10 cellular contexts compared by ENCODE assay signal in genomic region chr1:147496571-147496970, GRCh38. TPM values are rescaled to one million over a fixed set of nuclear protein-coding genes. Genes with fewer than 3 reads are reported as not detected.
DNase-seq lines count a peak whose midpoint lies in the region; ATAC-seq and TF ChIP-seq lines count a peak whose summit lies in the region.
"Had no signal": no experiment of that assay in that cellular context is flagged by ENCODE, and none has a peak within 500 bp of the region (broad histone marks: within the 10 kb centered on the region; RNA-seq: fewer than 3 reads in every experiment).

No MANE protein-coding gene starts in this region.

- DNase-seq in DMS 273 (lab: John Stamatoyannopoulos, UW; ENCODE audit: unreplicated experiment): peak; percentile 87
- DNase-seq in LNCaP clone FGC (ENCODE audit: low read depth): peak; percentile 56
- peak; percentile 86 for DNase-seq in dermis blood vessel endothelial cell
- peak; percentile 39 for DNase-seq in neural progenitor cell (ENCODE audit: low spot score)
- no peak for DNase-seq in CD8-positive, alpha-beta T cell
- DNase-seq in naive thymus-derived CD8-positive, alpha-beta T cell: no peak
- DNase-seq: activated B cell treated with CpG ODN at 0.5 μM for 24 hours had no signal

- TF ChIP-seq CTCF in LNCaP clone FGC (IDR thresholded peaks at IDR 0.05; ENCODE audit: control insufficient read depth, extremely low read depth, insufficient read depth) (peak; percentile 33), neural progenitor cell (IDR thresholded peaks at IDR 0.05) (peak; percentile 40)
- TF ChIP-seq CTCF in CD8-positive, alpha-beta T cell (IDR thresholded peaks at IDR 0.05): no peak

- no peaks in the 10 kb centered on the region for H3K79me2 ChIP-seq in neural progenitor cell (ENCODE audit: low read depth)

- no peaks in the 10 kb centered on the region for H3K27me3 Mint-ChIP-seq in neural progenitor cell (ENCODE audit: insufficient read depth, low read depth)
- H3K27me3 Mint-ChIP-seq in CD8-positive, alpha-beta T cell (ENCODE audit: low read depth): peaks cover 6% of the 10 kb centered on the region
- H3K27me3 Mint-ChIP-seq in naive thymus-derived CD8-positive, alpha-beta T cell: peaks cover 0 to 10% (median 3%) of the 10 kb centered on the region in 5 donors

- CTCF ChIA-PET in CD8-positive, alpha-beta T cell (lab: Charles Lee): interaction anchor here (0.9 to 2.9 kb wide), 13 partner anchors 9 to 399 kb away, joined by 3 to 25 read pairs (median 5); no protein-coding TSS in a partner anchor

- no peak overlapping the region for H3K27ac ChIP-seq in neural progenitor cell
- no peak overlapping the region for H3K27ac ChIP-seq in CD8-positive, alpha-beta T cell (ENCODE audit: low read depth, low read length)

- no peak overlapping the region for H3K9ac ChIP-seq in neural progenitor cell

- H3F3A ChIP-seq in neural progenitor cell (ENCODE audit: low read depth): no peaks in the 10 kb centered on the region

- no peak overlapping the region for H3K4me2 ChIP-seq in neural progenitor cell

- no peaks in the 10 kb centered on the region for H4K20me1 ChIP-seq in neural progenitor cell (ENCODE audit: low read depth)

- H3K4me1 ChIP-seq in neural progenitor cell: no peaks in the 10 kb centered on the region
- no peaks in the 10 kb centered on the region for H3K4me1 ChIP-seq in CD8-positive, alpha-beta T cell (ENCODE audit: insufficient read depth, low read length)

- ATAC-seq in GM18502 (IDR thresholded peaks at IDR 0.05; ENCODE audit: poor library complexity, unreplicated experiment) (no peak), HG02588 (IDR thresholded peaks at IDR 0.05; ENCODE audit: unreplicated experiment) (no peak)
- ATAC-seq in CD8-positive, alpha-beta T cell: no peak
- no peak for ATAC-seq in naive thymus-derived CD8-positive, alpha-beta T cell
- ATAC-seq: stimulated activated effector memory CD8-positive, alpha-beta T cell treated with anti-CD3 and anti-CD28 coated beads, Interleukin-12 subunit alpha, Interleukin-12 subunit beta, amount 100 ng/mL, for 72 hours had no signal

- POLR2A ChIA-PET in CD8-positive, alpha-beta T cell (lab: Charles Lee): no interaction called here
- POLR2A ChIA-PET in naive thymus-derived CD8-positive, alpha-beta T cell (lab: Charles Lee): no interaction called here

- H3K4me3 ChIP-seq in LNCaP clone FGC (ENCODE audit: low read depth, low read length): no peak overlapping the region
- no peak overlapping the region for H3K4me3 ChIP-seq in neural progenitor cell
- H3K4me3 ChIP-seq in CD8-positive, alpha-beta T cell (ENCODE audit: low read depth, low read length): no peak overlapping the region

- H3K9me3 ChIP-seq in neural progenitor cell (ENCODE audit: low read depth): no peaks in the 10 kb centered on the region
- H3K9me3 ChIP-seq in CD8-positive, alpha-beta T cell (ENCODE audit: low read length): no peaks in the 10 kb centered on the region

- intact Hi-C loops in CD8-positive, alpha-beta T cell (cut with DNase I, micrococcal nuclease): no loop called here

- no peak overlapping the region for H3K4me3 Mint-ChIP-seq in neural progenitor cell
- no peak overlapping the region for H3K4me3 Mint-ChIP-seq in CD8-positive, alpha-beta T cell
- no peak overlapping the region for H3K4me3 Mint-ChIP-seq in naive thymus-derived CD8-positive, alpha-beta T cell
- H3K4me3 Mint-ChIP-seq: activated B cell treated with CpG ODN at 0.5 μM for 24 hours; stimulated activated effector memory CD8-positive, alpha-beta T cell treated with anti-CD3 and anti-CD28 coated beads, Interleukin-12 subunit alpha, Interleukin-12 subunit beta, amount 100 ng/mL, for 72 hours had no signal

- H3K4me1 Mint-ChIP-seq in neural progenitor cell: peaks cover 20% of the 10 kb centered on the region
- H3K4me1 Mint-ChIP-seq in CD8-positive, alpha-beta T cell (ENCODE audit: low read depth): peaks cover 4% of the 10 kb centered on the region
- H3K4me1 Mint-ChIP-seq in naive thymus-derived CD8-positive, alpha-beta T cell: peaks cover 0 to 2% (median 0%) of the 10 kb centered on the region in 4 donors
- H3K4me1 Mint-ChIP-seq: activated B cell treated with CpG ODN at 0.5 μM for 24 hours; stimulated activated effector memory CD8-positive, alpha-beta T cell treated with anti-CD3 and anti-CD28 coated beads, Interleukin-12 subunit alpha, Interleukin-12 subunit beta, amount 100 ng/mL, for 72 hours had no signal

- H3K36me3 ChIP-seq in neural progenitor cell: no peaks in the 10 kb centered on the region
- H3K36me3 ChIP-seq in CD8-positive, alpha-beta T cell (ENCODE audit: insufficient read depth, low read length): no peaks in the 10 kb centered on the region

- no peak overlapping the region for H3K27ac Mint-ChIP-seq in neural progenitor cell
- no peak overlapping the region for H3K27ac Mint-ChIP-seq in CD8-positive, alpha-beta T cell
- H3K27ac Mint-ChIP-seq in naive thymus-derived CD8-positive, alpha-beta T cell: no peak overlapping the region
- H3K27ac Mint-ChIP-seq: activated B cell treated with CpG ODN at 0.5 μM for 24 hours; stimulated activated effector memory CD8-positive, alpha-beta T cell treated with anti-CD3 and anti-CD28 coated beads, Interleukin-12 subunit alpha, Interleukin-12 subunit beta, amount 100 ng/mL, for 72 hours had no signal

- H3K36me3 Mint-ChIP-seq in neural progenitor cell: no peaks in the 10 kb centered on the region
- H3K36me3 Mint-ChIP-seq in CD8-positive, alpha-beta T cell: no peaks in the 10 kb centered on the region
- no peaks in the 10 kb centered on the region for H3K36me3 Mint-ChIP-seq in naive thymus-derived CD8-positive, alpha-beta T cell

- no peaks in the 10 kb centered on the region for H3K9me3 Mint-ChIP-seq in neural progenitor cell
- H3K9me3 Mint-ChIP-seq in CD8-positive, alpha-beta T cell: no peaks in the 10 kb centered on the region
- no peaks in the 10 kb centered on the region for H3K9me3 Mint-ChIP-seq in naive thymus-derived CD8-positive, alpha-beta T cell
- H3K9me3 Mint-ChIP-seq: activated B cell treated with CpG ODN at 0.5 μM for 24 hours; stimulated activated effector memory CD8-positive, alpha-beta T cell treated with anti-CD3 and anti-CD28 coated beads, Interleukin-12 subunit alpha, Interleukin-12 subunit beta, amount 100 ng/mL, for 72 hours had no signal

- H3K27me3 ChIP-seq in neural progenitor cell: no peaks in the 10 kb centered on the region
- no peaks in the 10 kb centered on the region for H3K27me3 ChIP-seq in CD8-positive, alpha-beta T cell (ENCODE audit: insufficient read depth, low read length)

- H2AFZ ChIP-seq in neural progenitor cell (replicated peaks): no peak overlapping the region

RNA-seq across cellular contexts. Expression of gene BCL9, which starts 44.7 kb away (rescaled TPM):
- total RNA-seq in dermis blood vessel endothelial cell: 2.9 and 3.9 TPM in 2 replicates
- total RNA-seq in neural progenitor cell (ENCODE audit: low replicate concordance): 48.7 and 61.1 TPM in 2 replicates
- total RNA-seq in CD8-positive, alpha-beta T cell: 10 to 100 TPM in 1 of 2 experiments, 1 to 10 TPM in 1; 7.8 to 10.2 TPM
- total RNA-seq in naive thymus-derived CD8-positive, alpha-beta T cell: 10 to 100 TPM; 15.9 to 20.4 TPM
- polyA plus RNA-seq in naive thymus-derived CD8-positive, alpha-beta T cell: 1 to 10 TPM; 2.9 to 8.9 (median 8.5) TPM

Comparison
In these comparisons a context has a peak if more than half of its experiments do, and no peak if none do; other contexts are left out.
1. DNase-seq: peak in DMS 273 (single experiment), LNCaP clone FGC (single experiment), dermis blood vessel endothelial cell (single experiment) and neural progenitor cell (single experiment); none in CD8-positive, alpha-beta T cell (0 of 7) and naive thymus-derived CD8-positive, alpha-beta T cell (0 of 10).